In genomic region chr11:91305402-91305801, GRCh38 we compare ENCODE assay signal across 14 cellular contexts.
DNase-seq lines count a peak whose midpoint lies in the region; ATAC-seq and TF ChIP-seq lines count a peak whose summit lies in the region.
"Had no signal": no experiment of that assay in that cellular context is flagged by ENCODE, and none has a peak within 500 bp of the region (broad histone marks: within the 10 kb centered on the region; RNA-seq: fewer than 3 reads in every experiment).

No MANE protein-coding gene starts in this region.

- DNase-seq in Right ventricle myocardium inferior (ENCODE audit: missing footprints) (no peak), heart left ventricle (no peak), NCI-H510A treated with DMSO at 0.1 percent for 48 hours (lab: John Stamatoyannopoulos, UW) (peak; percentile 78), endodermal cell (peak; percentile 51), tibial nerve (ENCODE audit: low spot score in 2 of 2) (no peak), HPDE6-E6E7 (ENCODE audit: extremely low spot score) (no peak)
- DNase-seq in naive thymus-derived CD4-positive, alpha-beta T cell: no peak
- DNase-seq: COR-L47, DND-41, HCEC 1CT, NCI-H526, SK-N-SH, T-cell, T1000 had no signal

- H3K36me3 Mint-ChIP-seq in endodermal cell (ENCODE audit: low read depth): no peaks in the 10 kb centered on the region
- no peaks in the 10 kb centered on the region for H3K36me3 Mint-ChIP-seq in naive thymus-derived CD4-positive, alpha-beta T cell
- H3K36me3 Mint-ChIP-seq: T-cell had no signal

- CTCF ChIA-PET in naive thymus-derived CD4-positive, alpha-beta T cell (lab: Charles Lee): no interaction called here

- H3K27ac Mint-ChIP-seq in endodermal cell: no peak overlapping the region
- no peak overlapping the region for H3K27ac Mint-ChIP-seq in naive thymus-derived CD4-positive, alpha-beta T cell
- H3K27ac Mint-ChIP-seq: T-cell had no signal

- no peak overlapping the region for H3K9ac ChIP-seq in endodermal cell (ENCODE audit: extremely low read depth, low read length, poor library complexity, severe bottlenecking)
- H3K9ac ChIP-seq: SK-N-SH had no signal

- TF ChIP-seq EP300 in tibial nerve (IDR thresholded peaks at IDR 0.05): no peak

- H3K4me1 ChIP-seq in heart left ventricle (peaks cover 0 to 4% (median 0%) of the 10 kb centered on the region in 12 donors), endodermal cell (ENCODE audit: control insufficient read depth, insufficient read depth, low read length) (peaks cover 5% of the 10 kb centered on the region), tibial nerve (no peaks in the 10 kb centered on the region)
- H3K4me1 ChIP-seq in naive thymus-derived CD4-positive, alpha-beta T cell (ENCODE audit: control insufficient read depth in 2 of 2, insufficient read depth in 2 of 2, low read length in 2 of 2): no peaks in the 10 kb centered on the region

- H3K36me3 ChIP-seq in heart left ventricle (no peaks in the 10 kb centered on the region), endodermal cell (ENCODE audit: control insufficient read depth, insufficient read depth, low read length) (no peaks in the 10 kb centered on the region), tibial nerve (no peaks in the 10 kb centered on the region)
- H3K36me3 ChIP-seq in naive thymus-derived CD4-positive, alpha-beta T cell (ENCODE audit: control insufficient read depth in 2 of 3, insufficient read depth in 3 of 3, low read length in 3 of 3): no peaks in the 10 kb centered on the region

- H3K27ac ChIP-seq in heart left ventricle (no peak overlapping the region), endodermal cell (ENCODE audit: low read depth, low read length) (no peak overlapping the region), tibial nerve (no peak overlapping the region)
- no peak overlapping the region for H3K27ac ChIP-seq in naive thymus-derived CD4-positive, alpha-beta T cell (ENCODE audit: low read depth, low read length)

- TF ChIP-seq POLR2A in heart left ventricle (IDR thresholded peaks at IDR 0.05) (no peak), tibial nerve (IDR thresholded peaks at IDR 0.05) (no peak)

- H3K9me3 ChIP-seq in heart left ventricle (no peaks in the 10 kb centered on the region), endodermal cell (ENCODE audit: control insufficient read depth, low read length) (no peaks in the 10 kb centered on the region), tibial nerve (no peaks in the 10 kb centered on the region)
- H3K9me3 ChIP-seq in naive thymus-derived CD4-positive, alpha-beta T cell (ENCODE audit: control insufficient read depth in 2 of 3, low read length in 3 of 3): peaks cover 0 to 5% (median 0%) of the 10 kb centered on the region in 3 experiments
- H3K9me3 ChIP-seq: SK-N-SH had no signal

- no peaks in the 10 kb centered on the region for H3K9me3 Mint-ChIP-seq in endodermal cell
- peaks cover 0 to 17% (median 6%) of the 10 kb centered on the region in 11 donors for H3K9me3 Mint-ChIP-seq in naive thymus-derived CD4-positive, alpha-beta T cell

- H3K27me3 Mint-ChIP-seq in endodermal cell (ENCODE audit: insufficient read depth): no peaks in the 10 kb centered on the region
- no peaks in the 10 kb centered on the region for H3K27me3 Mint-ChIP-seq in naive thymus-derived CD4-positive, alpha-beta T cell
- H3K27me3 Mint-ChIP-seq: T-cell had no signal

- ATAC-seq in Right ventricle myocardium inferior (peak; percentile 28), heart left ventricle (no peak)
- ATAC-seq in naive thymus-derived CD4-positive, alpha-beta T cell: no peak
- ATAC-seq: T-cell had no signal

- H3K4me3 ChIP-seq in heart left ventricle (no peak overlapping the region), endodermal cell (ENCODE audit: low read length) (no peak overlapping the region), tibial nerve (no peak overlapping the region)
- no peak overlapping the region for H3K4me3 ChIP-seq in naive thymus-derived CD4-positive, alpha-beta T cell (ENCODE audit: low read length)

- H3K4me3 Mint-ChIP-seq in endodermal cell: no peak overlapping the region
- H3K4me3 Mint-ChIP-seq in naive thymus-derived CD4-positive, alpha-beta T cell: no peak overlapping the region
- H3K4me3 Mint-ChIP-seq: T-cell had no signal

- no peak for TF ChIP-seq CTCF in heart left ventricle (IDR thresholded peaks at IDR 0.05)
- TF ChIP-seq CTCF in endodermal cell (conservative IDR thresholded peaks at IDR 0.05): no peak
- TF ChIP-seq CTCF in tibial nerve (IDR thresholded peaks at IDR 0.05): no peak

- H3K4me1 Mint-ChIP-seq in endodermal cell: peaks cover 9% of the 10 kb centered on the region
- H3K4me1 Mint-ChIP-seq in naive thymus-derived CD4-positive, alpha-beta T cell: no peaks in the 10 kb centered on the region
- H3K4me1 Mint-ChIP-seq: T-cell had no signal

- 4 to 9% (median 7%) methylated on average over 2 of the region's 2 CpGs for WGBS in heart left ventricle, 4 donors
- WGBS in endodermal cell (ENCODE audit: insufficient coverage in 1 of 2, insufficient read length in 1 of 2), 2 experiments: 80% methylated on average over 2 of the region's 2 CpGs; no CpG with 5 or more reads in 1 of the 2 experiments
- WGBS in tibial nerve, 2 donors: 30 to 46% methylated on average over 2 of the region's 2 CpGs

- H3K27me3 ChIP-seq in heart left ventricle: no peaks in the 10 kb centered on the region
- no peaks in the 10 kb centered on the region for H3K27me3 ChIP-seq in endodermal cell (ENCODE audit: control insufficient read depth, insufficient read depth, low read length, poor library complexity, severe bottlenecking)
- no peaks in the 10 kb centered on the region for H3K27me3 ChIP-seq in tibial nerve
- H3K27me3 ChIP-seq in naive thymus-derived CD4-positive, alpha-beta T cell (ENCODE audit: control insufficient read depth in 2 of 2, insufficient read depth in 2 of 2, low read length in 2 of 2): no peaks in the 10 kb centered on the region

- POLR2A ChIA-PET in naive thymus-derived CD4-positive, alpha-beta T cell (lab: Charles Lee): no interaction called here

- intact Hi-C loops in Right ventricle myocardium inferior (cut with DNase I): no loop called here
- intact Hi-C loops in heart left ventricle (cut with DNase I): no loop called here
- intact Hi-C loops in naive thymus-derived CD4-positive, alpha-beta T cell (cut with micrococcal nuclease): no loop called here

Comparison
In these comparisons a context has a peak if more than half of its experiments do, and no peak if none do; other contexts are left out.
1. DNase-seq: peak in NCI-H510A treated with DMSO at 0.1 percent for 48 hours (single experiment) and endodermal cell (single experiment); none in Right ventricle myocardium inferior (single experiment), heart left ventricle (0 of 5), tibial nerve (0 of 2), HPDE6-E6E7 (single experiment) and naive thymus-derived CD4-positive, alpha-beta T cell (0 of 9).